ENCODE assay signal across 19 cellular contexts in genomic region chr20:3931664-3932063, GRCh38. TPM values are rescaled to one million over a fixed set of nuclear protein-coding genes. Genes with fewer than 3 reads are reported as not detected.
A peak's percentile ranks its signal among the peaks of the same experiment; 100 is the strongest.
DNase-seq lines count a peak whose midpoint lies in the region; ATAC-seq and TF ChIP-seq lines count a peak whose summit lies in the region.
"Had no signal": no experiment of that assay in that cellular context is flagged by ENCODE, and none has a peak within 500 bp of the region (broad histone marks: within the 10 kb centered on the region; RNA-seq: fewer than 3 reads in every experiment).

No MANE protein-coding gene starts in this region.

- H3K36me3 ChIP-seq in DND-41 (ENCODE audit: insufficient read depth, low read length) (peaks cover 67% of the 10 kb centered on the region), SK-N-SH (replicated peaks in 1 of 2; ENCODE audit: control insufficient read depth in 1 of 2, insufficient read depth in 2 of 2, low read length in 1 of 2) (peaks cover 20 to 28% of the 10 kb centered on the region in 2 experiments), stomach (peaks cover 0 to 10% (median 5%) of the 10 kb centered on the region in 4 donors)
- H3K36me3 ChIP-seq: upper lobe of right lung had no signal

- peaks cover 9% of the 10 kb centered on the region for H3K4me1 Mint-ChIP-seq in endothelial cell (ENCODE audit: unreplicated experiment)

- peaks cover 46% of the 10 kb centered on the region for H3F3A ChIP-seq in SK-N-SH (replicated peaks; ENCODE audit: insufficient read depth)

- H3K9me2 ChIP-seq in SK-N-SH, result no peaks in the 10 kb centered on the region

- CTCF ChIA-PET in SK-N-SH (lab: Yijun Ruan, JAX), result no interaction called here

- H3K4me1 ChIP-seq in DND-41 (ENCODE audit: insufficient read depth, low read length) (peaks cover 22% of the 10 kb centered on the region), SK-N-SH (ENCODE audit: control insufficient read depth in 1 of 2, insufficient read depth in 2 of 2, low read depth in 1 of 2, low read length in 1 of 2) (peaks cover 0 to 16% of the 10 kb centered on the region in 2 experiments; a peak in 1 of 4 replicates), stomach (peaks cover 16 to 86% (median 34%) of the 10 kb centered on the region in 4 donors)

- TF ChIP-seq CTCF in DND-41 (IDR thresholded peaks at IDR 0.05; ENCODE audit: borderline replicate concordance, extremely low read depth, low read length, poor library complexity, severe bottlenecking) (no peak), SK-N-SH (IDR thresholded peaks at IDR 0.05) (no peak), fibroblast of the aortic adventitia (IDR thresholded peaks at IDR 0.05; ENCODE audit: insufficient read depth, low read length) (no peak), stomach (IDR thresholded peaks at IDR 0.05) (no peak), endothelial cell (IDR thresholded peaks at IDR 0.05; ENCODE audit: unreplicated experiment) (no peak)

- H3K27me3 Mint-ChIP-seq in endothelial cell (ENCODE audit: unreplicated experiment), result peaks cover 11% of the 10 kb centered on the region
- H3K27me3 Mint-ChIP-seq: activated CD4-positive, alpha-beta T cell treated with anti-CD3 and anti-CD28 coated beads for 36 hours had no signal

- H3K4me3 ChIP-seq in DND-41 (ENCODE audit: low read depth in 1 of 2, low read length in 2 of 2) (no peak overlapping the region), SK-N-SH (ENCODE audit: low read depth in 2 of 2, low read length in 1 of 2) (no peak overlapping the region), fibroblast of the aortic adventitia (ENCODE audit: low read depth, low read length) (no peak overlapping the region), stomach (no peak overlapping the region)
- H3K4me3 ChIP-seq: BLaER1 treated with 17β-estradiol and CSF1 and Interleukin-3, amounts not matched to agents 10 nM and 100 nM had no signal

- intact Hi-C loops in stomach (cut with DNase I; ENCODE audit: low total_unique reads), result no loop called here

- TF ChIP-seq EP300 in SK-N-SH (IDR thresholded peaks at IDR 0.05; ENCODE audit: borderline replicate concordance in 1 of 2, low read depth in 1 of 2, low read length in 1 of 2) (no peak), stomach (IDR thresholded peaks at IDR 0.05) (no peak)

- ATAC-seq in DND-41 (ENCODE audit: insufficient read depth, low read depth) (no peak), GM18520 (IDR thresholded peaks at IDR 0.05; ENCODE audit: unreplicated experiment) (no peak)
- ATAC-seq: activated CD4-positive, alpha-beta T cell treated with anti-CD3 and anti-CD28 coated beads for 36 hours; left lung; upper lobe of right lung had no signal

- WGBS in SK-N-SH (ENCODE audit: low lambda C conversion rate), result no CpG with 5 or more reads among the region's 3 CpGs
- 54 to 84% (median 78%) methylated on average over 3 of the region's 3 CpGs for WGBS in stomach, 5 donors

- POLR2A ChIA-PET in SK-N-SH (lab: Yijun Ruan, JAX), result no interaction called here

- H3K27ac ChIP-seq in DND-41 (ENCODE audit: low read length) (peak overlapping the region; percentile 80), SK-N-SH (ENCODE audit: low read depth in 2 of 2, low read length in 1 of 2) (peak overlapping the region in 1 of 2 experiments; percentile 22; a peak in 1 of 4 replicates), stomach (peak overlapping the region in 3 of 5 donors; percentile 68 to 73 (median 71))

- no peak overlapping the region for H3K4me3 Mint-ChIP-seq in endothelial cell (ENCODE audit: unreplicated experiment)

- H3K9ac ChIP-seq in DND-41 (ENCODE audit: low read depth, low read length) (no peak overlapping the region), SK-N-SH (no peak overlapping the region)

- TF ChIP-seq RAD21 in SK-N-SH (IDR thresholded peaks at IDR 0.05; ENCODE audit: low read length), result no peak

- H3K9me3 Mint-ChIP-seq in endothelial cell (ENCODE audit: unreplicated experiment), result no peaks in the 10 kb centered on the region

- H3K9me3 ChIP-seq in DND-41 (ENCODE audit: insufficient read depth, low read length, severe bottlenecking) (no peaks in the 10 kb centered on the region), SK-N-SH (no peaks in the 10 kb centered on the region), stomach (no peaks in the 10 kb centered on the region)
- H3K9me3 ChIP-seq: BLaER1 treated with 17β-estradiol and CSF1 and Interleukin-3, amounts not matched to agents 10 nM and 100 nM; left lung; upper lobe of right lung had no signal

- H3K4me2 ChIP-seq in DND-41 (ENCODE audit: insufficient read depth, low read length) (no peak overlapping the region), SK-N-SH (no peak overlapping the region)

- H3K36me3 Mint-ChIP-seq in endothelial cell (ENCODE audit: low read depth, unreplicated experiment), result peaks cover 10% of the 10 kb centered on the region

- H4K20me1 ChIP-seq in DND-41 (ENCODE audit: insufficient read depth, low read length) (0 out of 2 replicates have a peak, but pooled peaks cover 2% of the 10 kb centered on the region), SK-N-SH (ENCODE audit: insufficient read depth) (no peaks in the 10 kb centered on the region)

- TF ChIP-seq POLR2A in stomach (IDR thresholded peaks at IDR 0.05), result no peak

- H3K79me2 ChIP-seq in DND-41 (ENCODE audit: insufficient read depth, low read length) (peaks cover 2% of the 10 kb centered on the region; the same call in 1 of the 2 replicates), SK-N-SH (ENCODE audit: insufficient read depth) (no peaks in the 10 kb centered on the region)

- H3K27me3 ChIP-seq in DND-41 (ENCODE audit: insufficient read depth, low read length, poor library complexity) (no peaks in the 10 kb centered on the region), SK-N-SH (ENCODE audit: insufficient read depth) (no peaks in the 10 kb centered on the region), stomach (no peaks in the 10 kb centered on the region)
- H3K27me3 ChIP-seq: BLaER1 treated with 17β-estradiol and CSF1 and Interleukin-3, amounts not matched to agents 10 nM and 100 nM; left lung; upper lobe of right lung had no signal

- DNase-seq in DND-41, result no peak
- no peak for DNase-seq in SK-N-SH
- peak; percentile 32 for DNase-seq in fibroblast of the aortic adventitia (ENCODE audit: low read depth)
- no peak for DNase-seq in stomach
- no peak for DNase-seq in NCI-H226
- no peak for DNase-seq in endothelial cell (ENCODE audit: low spot score)
- DNase-seq: activated CD4-positive, alpha-beta T cell treated with anti-CD3 and anti-CD28 coated beads for 36 hours; activated T-cell treated with anti-CD3 and anti-CD28 coated beads for 4 hours; DMS79 treated with DMSO at 0.1 percent for 48 hours; KG1; left lung; NCI-H1105 treated with DMSO at 0.1 percent for 48 hours; NK-92 treated with Interleukin-12 subunit alpha and Interleukin-12 subunit beta, amount 100 ng/mL, for 24 hours; SHP77; stimulated activated CD4-positive, alpha-beta T cell treated with anti-CD3 and anti-CD28 coated beads, Interleukin-1b, Interleukin-23, amount 100 ng/mL, for 48 hours; T1000; upper lobe of right lung had no signal

- H3K27ac Mint-ChIP-seq in endothelial cell (ENCODE audit: unreplicated experiment), result no peak overlapping the region

- H2AFZ ChIP-seq in DND-41 (ENCODE audit: low read depth, low read length) (no peak overlapping the region), SK-N-SH (ENCODE audit: low read depth) (no peak overlapping the region)

TF ChIP-seq in SK-N-SH, 30 proteins besides CTCF, POLR2A, EP300 and RAD21:
- TF ChIP-seq FOSL2 (IDR thresholded peaks at IDR 0.05; ENCODE audit: borderline replicate concordance, low read depth), result no peak
- 0 out of 2 replicates have a peak, but pooled peaks have one; percentile 28 for TF ChIP-seq POLR2AphosphoS5 (IDR thresholded peaks at IDR 0.05; ENCODE audit: low read depth, low read length)

RNA-seq across cellular contexts. Expression of gene PANK2, which starts 42.5 kb away (rescaled TPM):
- polyA plus RNA-seq in SK-N-SH (2012; rRNA removed), result 17.7 and 23.3 TPM in 2 replicates
- 19.6 and 22.5 TPM in 2 replicates for polyA plus RNA-seq in SK-N-SH (2012; cell fraction: cytosol; rRNA removed)
- polyA plus RNA-seq in SK-N-SH (2012; cell fraction: nucleus; rRNA removed), result 43.1 and 53.0 TPM in 2 replicates
- total RNA-seq in fibroblast of the aortic adventitia (ENCODE audit: low replicate concordance), result 54.9 and 102 TPM in 2 replicates
- 10 to 100 TPM in 4 of 5 donors, 1 to 10 TPM in 1; 8.8 to 68.4 (median 39.0) TPM for total RNA-seq in stomach
- polyA plus RNA-seq in stomach, result 10 to 100 TPM; 19.3 to 28.5 (median 25.1) TPM
- 53.7 TPM for total RNA-seq in endothelial cell (ENCODE audit: unreplicated experiment)
